Comparison of ENCODE assay signal across 13 cellular contexts in genomic region chr9:104775574-104775936, GRCh38. TPM values are rescaled to one million over a fixed set of nuclear protein-coding genes. Genes with fewer than 3 reads are reported as not detected.
DNase-seq lines count a peak whose midpoint lies in the region; ATAC-seq and TF ChIP-seq lines count a peak whose summit lies in the region.
"Had no signal": no experiment of that assay in that cellular context is flagged by ENCODE, and none has a peak within 500 bp of the region (broad histone marks: within the 10 kb centered on the region; RNA-seq: fewer than 3 reads in every experiment).

No MANE protein-coding gene starts in this region.

- TF ChIP-seq POLR2A in lower leg skin (IDR thresholded peaks at IDR 0.05): no peak

- DNase-seq in cardiac muscle cell (ENCODE audit: low read depth in 1 of 2, low spot score in 1 of 2) (no peak), lower leg skin (ENCODE audit: low spot score in 2 of 2) (no peak), DMS53 (lab: John Stamatoyannopoulos, UW) (no peak), NCI-H345 (lab: John Stamatoyannopoulos, UW) (no peak), dedifferentiated amniotic fluid mesenchymal stem cell (ENCODE audit: extremely low spot score) (no peak)
- DNase-seq: activated gamma-delta T cell treated with Interleukin-2 at 50 U/mL for 16 hours; Caco-2; effector memory CD8-positive, alpha-beta T cell; HFFc6; NCI-H2171 had no signal

- no peak overlapping the region for H3K4me3 ChIP-seq in cardiac muscle cell
- H3K4me3 ChIP-seq in lower leg skin (ENCODE audit: low read depth, poor library complexity, severe bottlenecking): no peak overlapping the region

- H3K4me1 ChIP-seq in cardiac muscle cell (ENCODE audit: low read depth): peaks cover 65% of the 10 kb centered on the region
- H3K4me1 ChIP-seq: Caco-2 had no signal

- intact Hi-C loops in lower leg skin (cut with DNase I; ENCODE audit: low total_unique reads): no loop called here

- H3K27me3 ChIP-seq in cardiac muscle cell: no peaks in the 10 kb centered on the region

- H3K9me3 ChIP-seq in cardiac muscle cell (ENCODE audit: low read depth): no peaks in the 10 kb centered on the region
- H3K9me3 ChIP-seq: Caco-2 had no signal

- no peaks in the 10 kb centered on the region for H3K36me3 ChIP-seq in cardiac muscle cell

- peak overlapping the region; percentile 77 for H3K27ac ChIP-seq in cardiac muscle cell

- no peak for TF ChIP-seq CTCF in cardiac muscle cell (IDR thresholded peaks at IDR 0.05; ENCODE audit: low read depth, low read length)
- TF ChIP-seq CTCF in lower leg skin (IDR thresholded peaks at IDR 0.05): no peak

- peak; percentile 57 for ATAC-seq in GM18499 (IDR thresholded peaks at IDR 0.05; ENCODE audit: insufficient read depth, unreplicated experiment)
- ATAC-seq in GM21381 (IDR thresholded peaks at IDR 0.05; ENCODE audit: unreplicated experiment): peak; percentile 64
- ATAC-seq in HG03103 (IDR thresholded peaks at IDR 0.05; ENCODE audit: low read depth, unreplicated experiment): peak; percentile 49

RNA-seq across cellular contexts. Expression of gene NIPSNAP3B, which starts 11.6 kb away (rescaled TPM):
- total RNA-seq in cardiac muscle cell (10.9 and 16.0 TPM in 2 replicates), lower leg skin (1 to 10 TPM; 1.6 to 3.2 (median 1.9) TPM)
- 17.7 and 43.6 TPM in 2 replicates for polyA plus RNA-seq in cardiac muscle cell

RNA-seq across cellular contexts. Expression of gene NIPSNAP3A, which starts 28.1 kb away (rescaled TPM):
- 61.7 and 78.0 TPM in 2 replicates for total RNA-seq in cardiac muscle cell
- 187 and 193 TPM in 2 replicates for polyA plus RNA-seq in cardiac muscle cell
- total RNA-seq in lower leg skin: 10 to 100 TPM; 22.0 to 30.1 (median 26.0) TPM
